Comparison of ENCODE assay signal across 10 cellular contexts in the genomic region with DNA sequence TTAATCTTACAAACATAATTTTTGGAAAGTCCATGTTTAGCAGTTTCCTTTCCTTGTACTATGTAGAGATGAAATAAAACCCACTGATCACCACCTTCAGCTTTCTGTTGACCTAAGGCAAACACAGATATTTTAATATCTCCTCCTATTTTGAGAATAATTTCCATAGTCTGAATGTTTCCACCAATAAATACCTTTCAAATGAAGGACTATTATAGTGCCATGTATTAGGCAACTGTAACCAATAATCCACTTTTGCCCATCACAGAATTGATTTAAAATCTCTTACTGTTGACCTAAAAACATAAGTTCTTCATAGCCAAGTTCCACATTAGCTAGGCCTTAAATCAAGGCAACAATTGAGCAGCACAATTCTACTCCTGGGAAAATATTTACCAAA. TPM values are rescaled to one million over a fixed set of nuclear protein-coding genes. Genes with fewer than 3 reads are reported as not detected.
A peak's percentile ranks its signal among the peaks of the same experiment; 100 is the strongest.
DNase-seq lines count a peak whose midpoint lies in the region; FAIRE-seq and TF ChIP-seq lines count a peak whose summit lies in the region.
"Had no signal": no experiment of that assay in that cellular context is flagged by ENCODE, and none has a peak within 500 bp of the region (broad histone marks: within the 10 kb centered on the region; RNA-seq: fewer than 3 reads in every experiment).

No MANE protein-coding gene starts in this region.

- H3K27ac ChIP-seq in ascending aorta = peak overlapping the region in 1 of 2 donors; percentile 2
- H3K27ac ChIP-seq in liver (ENCODE audit: low read depth in 1 of 2, low read length in 2 of 2) = peak overlapping the region; percentile 45 to 51
- H3K27ac ChIP-seq in thyroid gland = peak overlapping the region in 1 of 3 donors; percentile 24

- H3K36me3 ChIP-seq in ascending aorta (no peaks in the 10 kb centered on the region), liver (ENCODE audit: control insufficient read depth in 4 of 4, insufficient read depth in 3 of 4, low read depth in 1 of 4, low read length in 3 of 4) (no peaks in the 10 kb centered on the region), thyroid gland (no peaks in the 10 kb centered on the region)

- TF ChIP-seq POLR2A in thyroid gland (IDR thresholded peaks at IDR 0.05) = no peak
- TF ChIP-seq POLR2A in H54 (IDR thresholded peaks at IDR 0.05; ENCODE audit: low read depth, low read length) = no peak

- H3K4me1 Mint-ChIP-seq in T-helper 2 cell treated with Interferon-gamma antibody and Interleukin-4, amounts not matched to agents 5 μg/mL and 100 μg/mL, for 36 hours (ENCODE audit: low read depth) = peaks cover 14% of the 10 kb centered on the region

- H3K4me1 ChIP-seq in ascending aorta (peaks cover 0 to 5% of the 10 kb centered on the region in 2 donors), liver (ENCODE audit: control insufficient read depth in 4 of 4, insufficient read depth in 4 of 4, low read length in 3 of 4) (peaks cover 0 to 22% (median 11%) of the 10 kb centered on the region in 4 donors), thyroid gland (peaks cover 0 to 11% of the 10 kb centered on the region in 2 donors)

- H3K9me3 Mint-ChIP-seq in T-helper 2 cell treated with Interferon-gamma antibody and Interleukin-4, amounts not matched to agents 5 μg/mL and 100 μg/mL, for 36 hours = no peaks in the 10 kb centered on the region

- H3K27me3 Mint-ChIP-seq in T-helper 2 cell treated with Interferon-gamma antibody and Interleukin-4, amounts not matched to agents 5 μg/mL and 100 μg/mL, for 36 hours (ENCODE audit: low read depth) = peaks cover 57% of the 10 kb centered on the region

- H3K27me3 ChIP-seq in ascending aorta = no peaks in the 10 kb centered on the region
- no peaks in the 10 kb centered on the region for H3K27me3 ChIP-seq in liver (ENCODE audit: control insufficient read depth in 4 of 4, insufficient read depth in 4 of 4, low read length in 3 of 4)
- H3K27me3 ChIP-seq in thyroid gland = no peaks in the 10 kb centered on the region

- no peak for FAIRE-seq in H54 (lab: Jason Lieb, UNC)

- peak overlapping the region; percentile 7 to 36 for H3K9ac ChIP-seq in liver (ENCODE audit: low read depth in 1 of 2, low read length in 2 of 2)

- intact Hi-C loops in ascending aorta (cut with DNase I) (loop anchor here (5.0 to 10.0 kb wide), 6 partner anchors 121 to 1889 kb away; partner anchors contain the start of genes JMJD4, LBR, SNAP47 and ZNF678), thyroid gland (cut with DNase I) (no loop called here)

- TF ChIP-seq RAD21 in liver (IDR thresholded peaks at IDR 0.05) = no peak

- H3K4me3 Mint-ChIP-seq in T-helper 2 cell treated with Interferon-gamma antibody and Interleukin-4, amounts not matched to agents 5 μg/mL and 100 μg/mL, for 36 hours = peak overlapping the region; percentile 68

- no peak overlapping the region for H3K27ac Mint-ChIP-seq in T-helper 2 cell treated with Interferon-gamma antibody and Interleukin-4, amounts not matched to agents 5 μg/mL and 100 μg/mL, for 36 hours
- H3K27ac Mint-ChIP-seq: CD14-positive monocyte had no signal

- H3K4me3 ChIP-seq in ascending aorta (peak overlapping the region; percentile 95 to 97), liver (ENCODE audit: low read depth in 1 of 3, low read length in 3 of 3) (peak overlapping the region; percentile 51 to 98 (median 75)), thyroid gland (replicated peaks in 1 of 3) (peak overlapping the region in 2 of 3 donors; percentile 50 to 95)

- no peaks in the 10 kb centered on the region for H3K36me3 Mint-ChIP-seq in T-helper 2 cell treated with Interferon-gamma antibody and Interleukin-4, amounts not matched to agents 5 μg/mL and 100 μg/mL, for 36 hours (ENCODE audit: low read depth)

- TF ChIP-seq CTCF in ascending aorta (IDR thresholded peaks at IDR 0.05) (no peak), liver (IDR thresholded peaks at IDR 0.05; ENCODE audit: low read depth, low read length, missing input control) (no peak), thyroid gland (IDR thresholded peaks at IDR 0.05) (no peak)

- no peaks in the 10 kb centered on the region for H3K9me3 ChIP-seq in ascending aorta
- H3K9me3 ChIP-seq in liver (ENCODE audit: control insufficient read depth in 4 of 4, low read length in 3 of 4) = no peaks in the 10 kb centered on the region
- no peaks in the 10 kb centered on the region for H3K9me3 ChIP-seq in thyroid gland

- no peak for DNase-seq in T-helper 2 cell treated with Interferon-gamma antibody and Interleukin-4, amounts not matched to agents 5 μg/mL and 100 μg/mL, for 36 hours (ENCODE audit: low spot score)
- DNase-seq in T-helper 2 cell (no peak), ascending aorta (ENCODE audit: low spot score in 2 of 2) (no peak), thyroid gland (no peak), kidney tubule cell (ENCODE audit: low spot score) (no peak), H54 (ENCODE audit: insufficient read length, low spot score) (no peak), NCI-H345 treated with DMSO at 0.1 percent for 48 hours (lab: John Stamatoyannopoulos, UW; ENCODE audit: unreplicated experiment) (no peak)
- DNase-seq: NCI-H1436 had no signal

TF ChIP-seq in liver, 16 proteins besides CTCF, POLR2A, EP300 and RAD21:
- no peak for TF ChIP-seq RXRA (IDR thresholded peaks at IDR 0.05)
- TF ChIP-seq NR2F2 (IDR thresholded peaks at IDR 0.05) = no peak
- TF ChIP-seq, protein P1, sequence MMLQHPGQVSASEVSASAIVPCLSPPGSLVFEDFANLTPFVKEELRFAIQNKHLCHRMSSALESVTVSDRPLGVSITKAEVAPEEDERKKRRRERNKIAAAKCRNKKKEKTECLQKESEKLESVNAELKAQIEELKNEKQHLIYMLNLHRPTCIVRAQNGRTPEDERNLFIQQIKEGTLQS (IDR thresholded peaks at IDR 0.05) = no peak
- TF ChIP-seq MAX (IDR thresholded peaks at IDR 0.05) = no peak
- no peak for TF ChIP-seq SP1 (IDR thresholded peaks at IDR 0.05)
- no peak for TF ChIP-seq ZBTB33 (IDR thresholded peaks at IDR 0.05)
- no peak for TF ChIP-seq HNF4A (conservative IDR thresholded peaks at IDR 0.05)

RNA-seq across cellular contexts. Expression of gene CDC42BPA, which starts 1.8 kb away (rescaled TPM):
- total RNA-seq in ascending aorta (56.9 TPM), liver (10 to 100 TPM; 34.4 to 39.9 TPM), thyroid gland (10 to 100 TPM; 25.0 to 50.0 (median 30.5) TPM)
- polyA plus RNA-seq in liver = 10 to 100 TPM in 1 of 2 donors, 1 to 10 TPM in 1; 5.8 to 14.2 TPM
